26 cellular contexts compared by ENCODE assay signal in the genomic region with DNA sequence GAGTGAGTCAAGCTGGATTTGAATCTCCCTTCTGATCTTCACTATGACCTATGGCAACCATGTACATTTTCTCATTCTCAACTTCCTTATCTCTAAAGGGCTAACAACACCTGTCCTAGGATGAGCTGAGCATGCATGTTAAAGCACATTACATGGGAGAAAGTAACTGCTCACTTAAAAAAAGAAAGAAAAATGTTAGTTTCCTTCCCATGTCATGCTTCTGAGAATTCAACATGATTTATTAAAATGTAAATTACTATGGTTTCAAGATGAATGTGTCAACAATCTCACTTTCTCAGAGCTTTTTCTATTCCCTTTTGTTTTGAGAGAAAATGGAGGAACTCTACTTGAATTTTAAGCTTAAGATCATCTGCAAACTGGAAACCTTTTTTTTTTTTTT.
DNase-seq lines count a peak whose midpoint lies in the region; ATAC-seq, FAIRE-seq and TF ChIP-seq lines count a peak whose summit lies in the region.
"Had no signal": no experiment of that assay in that cellular context is flagged by ENCODE, and none has a peak within 500 bp of the region (broad histone marks: within the 10 kb centered on the region; RNA-seq: fewer than 3 reads in every experiment).

No MANE protein-coding gene starts in this region.

- TF ChIP-seq CTCF in GM13977 (IDR thresholded peaks at IDR 0.05; ENCODE audit: extremely low read depth, insufficient read depth, missing control alignments) (no peak), GM12878 (IDR thresholded peaks at IDR 0.05 in 2 of 3, conservative IDR thresholded peaks at IDR 0.05 in 1 of 3; ENCODE audit: control insufficient read depth in 2 of 3, extremely low read depth in 1 of 3, insufficient read depth in 1 of 3, low read depth in 3 of 3, low read length in 3 of 3) (no peak)

- BruUV-seq in GM12878 (replicated peaks; lab: Mats Ljungman, UMichigan), result no TSS peak

- H3K9me3 ChIP-seq in GM12878 (replicated peaks; ENCODE audit: control insufficient read depth, insufficient read depth, low read length), result peaks cover 2% of the 10 kb centered on the region; the same call in 2 of the 3 replicates
- H3K9me3 ChIP-seq: BE2C had no signal

- no peak overlapping the region for H3K4me3 ChIP-seq in GM12878
- H3K4me3 ChIP-seq: GM23338 had no signal

- no peaks in the 10 kb centered on the region for H3K36me3 ChIP-seq in GM12878 (ENCODE audit: control insufficient read depth in 2 of 2, insufficient read depth in 2 of 2, low read length in 1 of 2)
- H3K36me3 ChIP-seq: BE2C had no signal

- no peak overlapping the region for H3K9ac ChIP-seq in GM12878 (ENCODE audit: control insufficient read depth, insufficient read depth, low read length)

- no peak for FAIRE-seq in GM12878 (lab: Jason Lieb, UNC)
- FAIRE-seq: A204.1, G401.6, GM12891 had no signal

- intact Hi-C loops in GM12878 (cut with micrococcal nuclease; ENCODE audit: unreplicated experiment), result no loop called here

- ATAC-seq in GM19351 (IDR thresholded peaks at IDR 0.05; ENCODE audit: unreplicated experiment) (peak; percentile 62), GM21576 (IDR thresholded peaks at IDR 0.05; ENCODE audit: unreplicated experiment) (peak; percentile 53), GM12878 (peak; percentile 44), HG03196 (IDR thresholded peaks at IDR 0.05; ENCODE audit: unreplicated experiment) (no peak), GM19452 (IDR thresholded peaks at IDR 0.05; ENCODE audit: unreplicated experiment) (no peak)
- ATAC-seq: GM23338, PC-3, SK-N-SH treated with all-trans-retinoic acid at 6 μM for 48 hours had no signal

- no peaks in the 10 kb centered on the region for H4K20me1 ChIP-seq in GM12878 (ENCODE audit: control insufficient read depth, insufficient read depth)

- no peak overlapping the region for H2AFZ ChIP-seq in GM12878 (ENCODE audit: control insufficient read depth, low read depth, low read length)
- H2AFZ ChIP-seq: GM23338 had no signal

- no peak for TF ChIP-seq POLR2A in GM12878 (IDR thresholded peaks at IDR 0.05; ENCODE audit: low read depth, low read length)

- no peak overlapping the region for H3K4me2 ChIP-seq in GM12878 (ENCODE audit: control insufficient read depth, insufficient read depth)
- H3K4me2 ChIP-seq: GM23338 had no signal

- H3K27ac ChIP-seq in GM12878 (ENCODE audit: control insufficient read depth, insufficient read depth), result no peak overlapping the region
- H3K27ac ChIP-seq: RWPE1 had no signal

- no peaks in the 10 kb centered on the region for H3K79me2 ChIP-seq in GM12878 (ENCODE audit: control insufficient read depth, insufficient read depth, low read length)

- in situ Hi-C loops in GM13977 (cut with MboI; ENCODE audit: low pct_unique_long_range_greater_than_20kb, low sequenced_read_pairs, unreplicated experiment), result no loop called here
- in situ Hi-C loops in GM12878 (cut with MboI), result no loop called here

- no peaks in the 10 kb centered on the region for H3K27me3 ChIP-seq in GM12878 (replicated peaks in 1 of 2; ENCODE audit: control insufficient read depth in 2 of 2, insufficient read depth in 2 of 2, low read length in 1 of 2)
- H3K27me3 ChIP-seq: BE2C had no signal

- no peak for TF ChIP-seq RAD21 in GM12878 (IDR thresholded peaks at IDR 0.05; ENCODE audit: insufficient read depth, low read depth, low read length)

- RAD21 ChIA-PET in GM12878 (lab: Charles Lee; ENCODE audit: unreplicated experiment), result interaction anchor here (0.7 kb wide), 1 partner anchor 48 kb away, joined by 3 read pairs; no protein-coding TSS in a partner anchor

- SMC1A ChIA-PET in GM12878 (lab: Charles Lee; ENCODE audit: uncharacterized antibody, unreplicated experiment), result no interaction called here

- no peak for TF ChIP-seq EP300 in GM12878 (IDR thresholded peaks at IDR 0.05; ENCODE audit: borderline replicate concordance in 1 of 2, control insufficient read depth in 1 of 2, low read depth in 2 of 2, low read length in 2 of 2)

- CTCF ChIA-PET in GM12878 (lab: Yijun Ruan, JAX), result no interaction called here

- DNase-seq in GM13977 (ENCODE audit: low spot score) (peak; percentile 21), GM12878 (ENCODE audit: low read depth, low spot score) (peak; percentile 34), NCI-H524 treated with DMSO at 0.1 percent for 48 hours (lab: John Stamatoyannopoulos, UW) (no peak)
- DNase-seq: BE2C; CD4-positive, CD25-positive, alpha-beta regulatory T cell; COR-L47; HCEC 1CT; KBM-7; NCI-H1105 treated with DMSO at 0.1 percent for 48 hours; NCI-H1694; NCI-H2227 treated with DMSO at 0.1 percent for 48 hours; NCI-H510A treated with DMSO at 0.1 percent for 48 hours; PC-3; SIG-M5; T-helper 1 cell; T-helper 9 cell had no signal

- H3K4me1 ChIP-seq in GM12878 (ENCODE audit: control insufficient read depth, insufficient read depth, low read length), result no peaks in the 10 kb centered on the region
- H3K4me1 ChIP-seq: BE2C had no signal

- POLR2A ChIA-PET in GM12878 (lab: Charles Lee), result interaction anchor here (0.6 to 0.7 kb wide), 2 partner anchors 688 to 1990 kb away, joined by 3 to 5 read pairs; no protein-coding TSS in a partner anchor

TF ChIP-seq in GM12878, 131 proteins besides CTCF, POLR2A, EP300 and RAD21:
- TF ChIP-seq, protein P1, sequence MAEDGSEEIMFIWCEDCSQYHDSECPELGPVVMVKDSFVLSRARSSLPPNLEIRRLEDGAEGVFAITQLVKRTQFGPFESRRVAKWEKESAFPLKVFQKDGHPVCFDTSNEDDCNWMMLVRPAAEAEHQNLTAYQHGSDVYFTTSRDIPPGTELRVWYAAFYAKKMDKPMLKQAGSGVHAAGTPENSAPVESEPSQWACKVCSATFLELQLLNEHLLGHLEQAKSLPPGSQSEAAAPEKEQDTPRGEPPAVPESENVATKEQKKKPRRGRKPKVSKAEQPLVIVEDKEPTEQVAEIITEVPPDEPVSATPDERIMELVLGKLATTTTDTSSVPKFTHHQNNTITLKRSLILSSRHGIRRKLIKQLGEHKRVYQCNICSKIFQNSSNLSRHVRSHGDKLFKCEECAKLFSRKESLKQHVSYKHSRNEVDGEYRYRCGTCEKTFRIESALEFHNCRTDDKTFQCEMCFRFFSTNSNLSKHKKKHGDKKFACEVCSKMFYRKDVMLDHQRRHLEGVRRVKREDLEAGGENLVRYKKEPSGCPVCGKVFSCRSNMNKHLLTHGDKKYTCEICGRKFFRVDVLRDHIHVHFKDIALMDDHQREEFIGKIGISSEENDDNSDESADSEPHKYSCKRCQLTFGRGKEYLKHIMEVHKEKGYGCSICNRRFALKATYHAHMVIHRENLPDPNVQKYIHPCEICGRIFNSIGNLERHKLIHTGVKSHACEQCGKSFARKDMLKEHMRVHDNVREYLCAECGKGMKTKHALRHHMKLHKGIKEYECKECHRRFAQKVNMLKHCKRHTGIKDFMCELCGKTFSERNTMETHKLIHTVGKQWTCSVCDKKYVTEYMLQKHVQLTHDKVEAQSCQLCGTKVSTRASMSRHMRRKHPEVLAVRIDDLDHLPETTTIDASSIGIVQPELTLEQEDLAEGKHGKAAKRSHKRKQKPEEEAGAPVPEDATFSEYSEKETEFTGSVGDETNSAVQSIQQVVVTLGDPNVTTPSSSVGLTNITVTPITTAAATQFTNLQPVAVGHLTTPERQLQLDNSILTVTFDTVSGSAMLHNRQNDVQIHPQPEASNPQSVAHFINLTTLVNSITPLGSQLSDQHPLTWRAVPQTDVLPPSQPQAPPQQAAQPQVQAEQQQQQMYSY (CRISPR knock-in tag; IDR thresholded peaks at IDR 0.05), result no peak
- TF ChIP-seq, protein P2, sequence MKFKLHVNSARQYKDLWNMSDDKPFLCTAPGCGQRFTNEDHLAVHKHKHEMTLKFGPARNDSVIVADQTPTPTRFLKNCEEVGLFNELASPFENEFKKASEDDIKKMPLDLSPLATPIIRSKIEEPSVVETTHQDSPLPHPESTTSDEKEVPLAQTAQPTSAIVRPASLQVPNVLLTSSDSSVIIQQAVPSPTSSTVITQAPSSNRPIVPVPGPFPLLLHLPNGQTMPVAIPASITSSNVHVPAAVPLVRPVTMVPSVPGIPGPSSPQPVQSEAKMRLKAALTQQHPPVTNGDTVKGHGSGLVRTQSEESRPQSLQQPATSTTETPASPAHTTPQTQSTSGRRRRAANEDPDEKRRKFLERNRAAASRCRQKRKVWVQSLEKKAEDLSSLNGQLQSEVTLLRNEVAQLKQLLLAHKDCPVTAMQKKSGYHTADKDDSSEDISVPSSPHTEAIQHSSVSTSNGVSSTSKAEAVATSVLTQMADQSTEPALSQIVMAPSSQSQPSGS (IDR thresholded peaks at IDR 0.05; ENCODE audit: low read length), result 0 out of 2 replicates have a peak, but pooled peaks have one; percentile 28
- TF ChIP-seq, protein P3, sequence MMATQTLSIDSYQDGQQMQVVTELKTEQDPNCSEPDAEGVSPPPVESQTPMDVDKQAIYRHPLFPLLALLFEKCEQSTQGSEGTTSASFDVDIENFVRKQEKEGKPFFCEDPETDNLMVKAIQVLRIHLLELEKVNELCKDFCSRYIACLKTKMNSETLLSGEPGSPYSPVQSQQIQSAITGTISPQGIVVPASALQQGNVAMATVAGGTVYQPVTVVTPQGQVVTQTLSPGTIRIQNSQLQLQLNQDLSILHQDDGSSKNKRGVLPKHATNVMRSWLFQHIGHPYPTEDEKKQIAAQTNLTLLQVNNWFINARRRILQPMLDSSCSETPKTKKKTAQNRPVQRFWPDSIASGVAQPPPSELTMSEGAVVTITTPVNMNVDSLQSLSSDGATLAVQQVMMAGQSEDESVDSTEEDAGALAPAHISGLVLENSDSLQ (IDR thresholded peaks at IDR 0.05), result peak; percentile 51
- TF ChIP-seq CBX3 (IDR thresholded peaks at IDR 0.05; ENCODE audit: borderline replicate concordance, low read depth) (no peak), ATF7 (IDR thresholded peaks at IDR 0.05; ENCODE audit: low read depth) (peak; percentile 23; the same call in 1 of the 2 replicates), JUNB (IDR thresholded peaks at IDR 0.05) (peak; percentile 32; the same call in 1 of the 2 replicates)

Comparison
In these comparisons a context has a peak if more than half of its experiments do, and no peak if none do; other contexts are left out.
1. ATAC-seq: peak in GM19351 (single experiment), GM21576 (single experiment) and GM12878 (single experiment); none in HG03196 (single experiment) and GM19452 (single experiment).